8 cellular contexts compared by ENCODE assay signal in genomic region chr7:87935373-87935706, GRCh38. TPM values are rescaled to one million over a fixed set of nuclear protein-coding genes. Genes with fewer than 3 reads are reported as not detected.
DNase-seq lines count a peak whose midpoint lies in the region; ATAC-seq and TF ChIP-seq lines count a peak whose summit lies in the region.

No MANE protein-coding gene starts in this region.

- no peak for DNase-seq in activated T-cell treated with anti-CD3 and anti-CD28 coated beads, Interleukin-2, amount 50 U/mL, for 24 hours
- DNase-seq in activated T-cell treated with anti-CD3 and anti-CD28 coated beads, Interleukin-2, amount 50 U/mL, for 1 hour: no peak
- DNase-seq in activated CD8-positive, alpha-beta T cell treated with anti-CD3 and anti-CD28 coated beads for 36 hours: peak; percentile 6
- DNase-seq in kidney epithelial cell (ENCODE audit: low read depth) (no peak), thyroid gland (no peak), 8988T (no peak), NCI-H187 (lab: John Stamatoyannopoulos, UW) (no peak)

- H3K4me3 ChIP-seq in kidney epithelial cell (ENCODE audit: low read depth, low read length) (peak overlapping the region; percentile 64), thyroid gland (replicated peaks in 1 of 3) (peak overlapping the region; percentile 44 to 64 (median 58))

- ATAC-seq in activated CD8-positive, alpha-beta T cell treated with anti-CD3 and anti-CD28 coated beads for 36 hours: no peak
- no peak for ATAC-seq in GM18502 (IDR thresholded peaks at IDR 0.05; ENCODE audit: poor library complexity, unreplicated experiment)

- H3K27me3 ChIP-seq in kidney epithelial cell (ENCODE audit: control insufficient read depth, insufficient read depth, low read length) (peaks cover 4% of the 10 kb centered on the region), thyroid gland (no peaks in the 10 kb centered on the region)

- no peaks in the 10 kb centered on the region for H3K9me3 ChIP-seq in thyroid gland

- POLR2A ChIA-PET in activated CD8-positive, alpha-beta T cell treated with anti-CD3 and anti-CD28 coated beads for 36 hours (lab: Charles Lee): interaction anchor here (0.6 kb wide), 1 partner anchor 67 kb away, joined by 4 read pairs; no protein-coding TSS in a partner anchor

- H3K9me3 Mint-ChIP-seq in activated T-cell treated with anti-CD3 and anti-CD28 coated beads, Interleukin-2, amount 50 U/mL, for 24 hours: no peaks in the 10 kb centered on the region
- H3K9me3 Mint-ChIP-seq in activated CD8-positive, alpha-beta T cell treated with anti-CD3 and anti-CD28 coated beads for 36 hours: no peaks in the 10 kb centered on the region

- H3K36me3 ChIP-seq in kidney epithelial cell (ENCODE audit: control insufficient read depth, insufficient read depth, low read length) (no peaks in the 10 kb centered on the region), thyroid gland (no peaks in the 10 kb centered on the region)

- no peak overlapping the region for H3K27ac Mint-ChIP-seq in activated T-cell treated with anti-CD3 and anti-CD28 coated beads, Interleukin-2, amount 50 U/mL, for 24 hours
- no peak overlapping the region for H3K27ac Mint-ChIP-seq in activated CD8-positive, alpha-beta T cell treated with anti-CD3 and anti-CD28 coated beads for 36 hours

- no peak for TF ChIP-seq CTCF in activated CD8-positive, alpha-beta T cell treated with anti-CD3 and anti-CD28 coated beads for 36 hours (IDR thresholded peaks at IDR 0.05)
- TF ChIP-seq CTCF in kidney epithelial cell (IDR thresholded peaks at IDR 0.05; ENCODE audit: insufficient read depth, low read length, poor library complexity, severe bottlenecking) (no peak), thyroid gland (IDR thresholded peaks at IDR 0.05) (no peak)

- H3K27ac ChIP-seq in thyroid gland: no peak overlapping the region

- H3K27me3 Mint-ChIP-seq in activated T-cell treated with anti-CD3 and anti-CD28 coated beads, Interleukin-2, amount 50 U/mL, for 24 hours: peaks cover 4% of the 10 kb centered on the region
- peaks cover 4% of the 10 kb centered on the region for H3K27me3 Mint-ChIP-seq in activated CD8-positive, alpha-beta T cell treated with anti-CD3 and anti-CD28 coated beads for 36 hours

- H3K4me3 Mint-ChIP-seq in activated T-cell treated with anti-CD3 and anti-CD28 coated beads, Interleukin-2, amount 50 U/mL, for 24 hours: peak overlapping the region; percentile 69
- H3K4me3 Mint-ChIP-seq in activated CD8-positive, alpha-beta T cell treated with anti-CD3 and anti-CD28 coated beads for 36 hours: peak overlapping the region; percentile 76

- 37 to 48% methylated on average over 8 of the region's 8 CpGs for WGBS in thyroid gland, 2 donors

- intact Hi-C loops in activated CD8-positive, alpha-beta T cell treated with anti-CD3 and anti-CD28 coated beads for 36 hours (cut with micrococcal nuclease): loop anchor here (10.0 kb wide), 1 partner anchor 169 kb away; no protein-coding TSS in a partner anchor
- intact Hi-C loops in thyroid gland (cut with DNase I): no loop called here

- H3K4me1 ChIP-seq in thyroid gland: peaks cover 0 to 6% of the 10 kb centered on the region in 2 donors

- H3K36me3 Mint-ChIP-seq in activated T-cell treated with anti-CD3 and anti-CD28 coated beads, Interleukin-2, amount 50 U/mL, for 24 hours (ENCODE audit: low read depth): peaks cover 11% of the 10 kb centered on the region
- H3K36me3 Mint-ChIP-seq in activated CD8-positive, alpha-beta T cell treated with anti-CD3 and anti-CD28 coated beads for 36 hours (ENCODE audit: low read depth): peaks cover 2% of the 10 kb centered on the region

- peaks cover 18% of the 10 kb centered on the region for H3K4me1 Mint-ChIP-seq in activated T-cell treated with anti-CD3 and anti-CD28 coated beads, Interleukin-2, amount 50 U/mL, for 24 hours (ENCODE audit: low read depth)
- H3K4me1 Mint-ChIP-seq in activated CD8-positive, alpha-beta T cell treated with anti-CD3 and anti-CD28 coated beads for 36 hours (ENCODE audit: low read depth): peaks cover 9% of the 10 kb centered on the region

- CTCF ChIA-PET in activated CD8-positive, alpha-beta T cell treated with anti-CD3 and anti-CD28 coated beads for 36 hours (lab: Charles Lee): interaction anchor here (1.6 kb wide), 1 partner anchor 234 kb away, joined by 5 read pairs; no protein-coding TSS in a partner anchor

- TF ChIP-seq POLR2A in thyroid gland (IDR thresholded peaks at IDR 0.05): no peak

RNA-seq across cellular contexts. Expression of gene ADAM22, which starts 1.3 kb away (rescaled TPM):
- total RNA-seq in activated CD8-positive, alpha-beta T cell treated with anti-CD3 and anti-CD28 coated beads for 36 hours: 1 to 10 TPM; 2.3 to 3.0 TPM
- total RNA-seq in kidney epithelial cell: 0.89 and 1.4 TPM in 2 replicates
- total RNA-seq in thyroid gland: 10 to 100 TPM; 13.0 to 25.0 (median 17.1) TPM

RNA-seq across cellular contexts. Expression of gene DBF4, which starts 59.0 kb away (rescaled TPM):
- 10 to 100 TPM; 77.6 to 78.7 TPM for total RNA-seq in activated CD8-positive, alpha-beta T cell treated with anti-CD3 and anti-CD28 coated beads for 36 hours
- total RNA-seq in kidney epithelial cell (17.0 and 22.8 TPM in 2 replicates), thyroid gland (10 to 100 TPM in 3 of 4 donors, 1 to 10 TPM in 1; 8.8 to 21.1 (median 11.7) TPM)

RNA-seq across cellular contexts. Expression of gene SLC25A40, which starts 59.2 kb away (rescaled TPM):
- total RNA-seq in activated CD8-positive, alpha-beta T cell treated with anti-CD3 and anti-CD28 coated beads for 36 hours: 10 to 100 TPM; 38.9 to 47.4 TPM
- total RNA-seq in kidney epithelial cell (10.5 and 25.3 TPM in 2 replicates), thyroid gland (10 to 100 TPM; 17.0 to 31.7 (median 24.9) TPM)
